Comparison of ENCODE assay signal across 2 cellular contexts in the genomic region with DNA sequence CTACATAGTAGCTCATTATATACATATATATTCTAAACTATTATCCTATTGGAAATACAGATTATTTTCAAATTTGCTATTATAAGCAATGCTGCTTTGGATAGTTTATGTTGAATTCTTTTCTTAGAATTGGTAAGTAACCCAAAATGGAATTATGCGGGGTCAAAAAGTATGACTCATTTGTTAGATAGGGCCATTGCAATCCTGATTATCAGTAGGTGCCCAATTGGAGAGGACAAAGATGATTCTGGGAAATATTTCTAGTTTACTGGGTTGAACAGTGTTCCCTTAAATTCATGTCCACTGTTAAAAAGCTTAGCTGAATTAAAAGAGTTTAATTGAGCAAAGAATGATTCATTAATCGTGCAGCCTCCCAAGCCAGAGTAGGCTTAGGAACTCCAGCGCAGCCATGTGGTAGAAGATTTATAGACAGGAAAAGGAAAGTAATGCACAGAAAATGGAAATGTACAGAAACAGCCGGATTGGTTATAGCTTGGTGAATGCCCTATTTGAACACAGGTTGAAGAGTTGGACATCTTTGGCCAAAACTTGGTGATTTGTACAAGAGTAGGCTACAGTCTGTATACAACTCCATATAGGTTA.
TF ChIP-seq lines count a peak whose summit lies in the region.

No MANE protein-coding gene starts in this region.

TF ChIP-seq in SK-N-SH, 30 proteins besides CTCF, POLR2A, EP300 and RAD21 (continued from another document):
- TF ChIP-seq, protein P1, sequence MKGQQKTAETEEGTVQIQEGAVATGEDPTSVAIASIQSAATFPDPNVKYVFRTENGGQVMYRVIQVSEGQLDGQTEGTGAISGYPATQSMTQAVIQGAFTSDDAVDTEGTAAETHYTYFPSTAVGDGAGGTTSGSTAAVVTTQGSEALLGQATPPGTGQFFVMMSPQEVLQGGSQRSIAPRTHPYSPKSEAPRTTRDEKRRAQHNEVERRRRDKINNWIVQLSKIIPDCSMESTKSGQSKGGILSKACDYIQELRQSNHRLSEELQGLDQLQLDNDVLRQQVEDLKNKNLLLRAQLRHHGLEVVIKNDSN (IDR thresholded peaks at IDR 0.05; ENCODE audit: borderline replicate concordance, low read depth), result no peak
- TF ChIP-seq FOSL2 (IDR thresholded peaks at IDR 0.05; ENCODE audit: borderline replicate concordance, low read depth) (no peak), MXI1 (IDR thresholded peaks at IDR 0.05; ENCODE audit: low read depth, low read length) (no peak), JUND (IDR thresholded peaks at IDR 0.05) (no peak), CHD2 (IDR thresholded peaks at IDR 0.05; ENCODE audit: low read length, partially characterized antibody) (no peak)
- TF ChIP-seq, protein P2, sequence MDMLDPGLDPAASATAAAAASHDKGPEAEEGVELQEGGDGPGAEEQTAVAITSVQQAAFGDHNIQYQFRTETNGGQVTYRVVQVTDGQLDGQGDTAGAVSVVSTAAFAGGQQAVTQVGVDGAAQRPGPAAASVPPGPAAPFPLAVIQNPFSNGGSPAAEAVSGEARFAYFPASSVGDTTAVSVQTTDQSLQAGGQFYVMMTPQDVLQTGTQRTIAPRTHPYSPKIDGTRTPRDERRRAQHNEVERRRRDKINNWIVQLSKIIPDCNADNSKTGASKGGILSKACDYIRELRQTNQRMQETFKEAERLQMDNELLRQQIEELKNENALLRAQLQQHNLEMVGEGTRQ (IDR thresholded peaks at IDR 0.05; ENCODE audit: borderline replicate concordance, low read depth, low read length), result no peak

TF ChIP-seq in SK-N-SH treated with all-trans-retinoic acid at 6 μM for 48 hours, 23 proteins besides CTCF, POLR2A, EP300 and RAD21 (continued from another document):
- TF ChIP-seq, protein P3, sequence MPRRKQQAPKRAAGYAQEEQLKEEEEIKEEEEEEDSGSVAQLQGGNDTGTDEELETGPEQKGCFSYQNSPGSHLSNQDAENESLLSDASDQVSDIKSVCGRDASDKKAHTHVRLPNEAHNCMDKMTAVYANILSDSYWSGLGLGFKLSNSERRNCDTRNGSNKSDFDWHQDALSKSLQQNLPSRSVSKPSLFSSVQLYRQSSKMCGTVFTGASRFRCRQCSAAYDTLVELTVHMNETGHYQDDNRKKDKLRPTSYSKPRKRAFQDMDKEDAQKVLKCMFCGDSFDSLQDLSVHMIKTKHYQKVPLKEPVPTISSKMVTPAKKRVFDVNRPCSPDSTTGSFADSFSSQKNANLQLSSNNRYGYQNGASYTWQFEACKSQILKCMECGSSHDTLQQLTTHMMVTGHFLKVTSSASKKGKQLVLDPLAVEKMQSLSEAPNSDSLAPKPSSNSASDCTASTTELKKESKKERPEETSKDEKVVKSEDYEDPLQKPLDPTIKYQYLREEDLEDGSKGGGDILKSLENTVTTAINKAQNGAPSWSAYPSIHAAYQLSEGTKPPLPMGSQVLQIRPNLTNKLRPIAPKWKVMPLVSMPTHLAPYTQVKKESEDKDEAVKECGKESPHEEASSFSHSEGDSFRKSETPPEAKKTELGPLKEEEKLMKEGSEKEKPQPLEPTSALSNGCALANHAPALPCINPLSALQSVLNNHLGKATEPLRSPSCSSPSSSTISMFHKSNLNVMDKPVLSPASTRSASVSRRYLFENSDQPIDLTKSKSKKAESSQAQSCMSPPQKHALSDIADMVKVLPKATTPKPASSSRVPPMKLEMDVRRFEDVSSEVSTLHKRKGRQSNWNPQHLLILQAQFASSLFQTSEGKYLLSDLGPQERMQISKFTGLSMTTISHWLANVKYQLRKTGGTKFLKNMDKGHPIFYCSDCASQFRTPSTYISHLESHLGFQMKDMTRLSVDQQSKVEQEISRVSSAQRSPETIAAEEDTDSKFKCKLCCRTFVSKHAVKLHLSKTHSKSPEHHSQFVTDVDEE (CRISPR knock-in tag; IDR thresholded peaks at IDR 0.05), result no peak
- TF ChIP-seq GLIS3 (CRISPR knock-in tag; IDR thresholded peaks at IDR 0.05) (no peak), ZFP30 (CRISPR knock-in tag; IDR thresholded peaks at IDR 0.05) (no peak), BACH2 (CRISPR knock-in tag; IDR thresholded peaks at IDR 0.05; ENCODE audit: borderline replicate concordance) (no peak), ZNF565 (CRISPR knock-in tag; conservative IDR thresholded peaks at IDR 0.05; ENCODE audit: low read depth) (no peak), SNAI2 (CRISPR knock-in tag; IDR thresholded peaks at IDR 0.05) (no peak), CSDC2 (CRISPR knock-in tag; IDR thresholded peaks at IDR 0.05) (no peak), RARB (CRISPR knock-in tag; IDR thresholded peaks at IDR 0.05) (no peak)
- TF ChIP-seq, protein P4, sequence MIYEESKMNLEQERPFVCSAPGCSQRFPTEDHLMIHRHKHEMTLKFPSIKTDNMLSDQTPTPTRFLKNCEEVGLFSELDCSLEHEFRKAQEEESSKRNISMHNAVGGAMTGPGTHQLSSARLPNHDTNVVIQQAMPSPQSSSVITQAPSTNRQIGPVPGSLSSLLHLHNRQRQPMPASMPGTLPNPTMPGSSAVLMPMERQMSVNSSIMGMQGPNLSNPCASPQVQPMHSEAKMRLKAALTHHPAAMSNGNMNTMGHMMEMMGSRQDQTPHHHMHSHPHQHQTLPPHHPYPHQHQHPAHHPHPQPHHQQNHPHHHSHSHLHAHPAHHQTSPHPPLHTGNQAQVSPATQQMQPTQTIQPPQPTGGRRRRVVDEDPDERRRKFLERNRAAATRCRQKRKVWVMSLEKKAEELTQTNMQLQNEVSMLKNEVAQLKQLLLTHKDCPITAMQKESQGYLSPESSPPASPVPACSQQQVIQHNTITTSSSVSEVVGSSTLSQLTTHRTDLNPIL (CRISPR knock-in tag; IDR thresholded peaks at IDR 0.05; ENCODE audit: low read depth), result no peak
- TF ChIP-seq, protein P5, sequence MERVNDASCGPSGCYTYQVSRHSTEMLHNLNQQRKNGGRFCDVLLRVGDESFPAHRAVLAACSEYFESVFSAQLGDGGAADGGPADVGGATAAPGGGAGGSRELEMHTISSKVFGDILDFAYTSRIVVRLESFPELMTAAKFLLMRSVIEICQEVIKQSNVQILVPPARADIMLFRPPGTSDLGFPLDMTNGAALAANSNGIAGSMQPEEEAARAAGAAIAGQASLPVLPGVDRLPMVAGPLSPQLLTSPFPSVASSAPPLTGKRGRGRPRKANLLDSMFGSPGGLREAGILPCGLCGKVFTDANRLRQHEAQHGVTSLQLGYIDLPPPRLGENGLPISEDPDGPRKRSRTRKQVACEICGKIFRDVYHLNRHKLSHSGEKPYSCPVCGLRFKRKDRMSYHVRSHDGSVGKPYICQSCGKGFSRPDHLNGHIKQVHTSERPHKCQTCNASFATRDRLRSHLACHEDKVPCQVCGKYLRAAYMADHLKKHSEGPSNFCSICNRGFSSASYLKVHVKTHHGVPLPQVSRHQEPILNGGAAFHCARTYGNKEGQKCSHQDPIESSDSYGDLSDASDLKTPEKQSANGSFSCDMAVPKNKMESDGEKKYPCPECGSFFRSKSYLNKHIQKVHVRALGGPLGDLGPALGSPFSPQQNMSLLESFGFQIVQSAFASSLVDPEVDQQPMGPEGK (CRISPR knock-in tag; IDR thresholded peaks at IDR 0.05; ENCODE audit: borderline replicate concordance), result no peak
